ENCODE assay signal across 1 cellular context in genomic region chr18:49479381-49480137, GRCh38.
TF ChIP-seq lines count a peak whose summit lies in the region.

No MANE protein-coding gene starts in this region.

TF ChIP-seq in K562, 482 proteins besides CTCF, POLR2A, EP300 and RAD21:
- TF ChIP-seq CBFA2T3 (IDR thresholded peaks at IDR 0.05) (peak; percentile 59; the same call in 1 of the 2 replicates), ZEB2 (IDR thresholded peaks at IDR 0.05) (peak; percentile 51; the same call in 1 of the 2 replicates), ARID1B (IDR thresholded peaks at IDR 0.05) (peak; percentile 68), HDAC3 (IDR thresholded peaks at IDR 0.05; ENCODE audit: borderline replicate concordance, partially characterized antibody) (no peak), RCOR1 (IDR thresholded peaks at IDR 0.05; ENCODE audit: borderline replicate concordance in 1 of 2, low read depth in 2 of 2, low read length in 2 of 2) (peak in 1 of 2 experiments; percentile 80; a peak in 2 of 4 replicates), ETV5 (CRISPR knock-in tag; IDR thresholded peaks at IDR 0.05; ENCODE audit: low read depth) (no peak), NFE2 (IDR thresholded peaks at IDR 0.05; ENCODE audit: low read depth) (peak; percentile 61), ZNF449 (CRISPR knock-in tag; IDR thresholded peaks at IDR 0.05) (no peak), ZNF395 (CRISPR knock-in tag; IDR thresholded peaks at IDR 0.05) (no peak), SIN3A (IDR thresholded peaks at IDR 0.05; ENCODE audit: borderline replicate concordance in 2 of 2, control insufficient read depth in 1 of 2, low read depth in 2 of 2, low read length in 2 of 2) (no peak), EGR1 (conservative IDR thresholded peaks at IDR 0.05) (peak; percentile 54), JUND (IDR thresholded peaks at IDR 0.05; ENCODE audit: borderline replicate concordance, low read depth, low read length) (peak; percentile 56; the same call in 1 of the 2 replicates), JUND (tag; IDR thresholded peaks at IDR 0.05; ENCODE audit: borderline replicate concordance, low read depth, low read length) (peak; percentile 55; the same call in 1 of the 3 replicates), ZBTB1 (CRISPR knock-in tag; IDR thresholded peaks at IDR 0.05; ENCODE audit: borderline replicate concordance, low read depth) (no peak), C11orf30 (IDR thresholded peaks at IDR 0.05; ENCODE audit: low read depth) (peak; percentile 92), HDAC2 (IDR thresholded peaks at IDR 0.05) (0 out of 2 replicates have a peak, but pooled peaks have one; percentile 24), STAT5A (IDR thresholded peaks at IDR 0.05; ENCODE audit: borderline replicate concordance, low read length) (no peak), MAFK (IDR thresholded peaks at IDR 0.05; ENCODE audit: low read length) (peak; percentile 82), ZNF316 (IDR thresholded peaks at IDR 0.05) (peak; percentile 97), CBX8 (IDR thresholded peaks at IDR 0.05; ENCODE audit: borderline replicate concordance, extremely low read depth, low read depth, low read length, poor library complexity, severe bottlenecking) (no peak), DPF2 (IDR thresholded peaks at IDR 0.05) (peak; percentile 73), SOX6 (IDR thresholded peaks at IDR 0.05) (peak; percentile 76), CREM (IDR thresholded peaks at IDR 0.05; ENCODE audit: low read depth) (0 out of 2 replicates have a peak, but pooled peaks have one; percentile 18), ATF1 (CRISPR knock-in tag; IDR thresholded peaks at IDR 0.05) (no peak), ATF1 (tag; IDR thresholded peaks at IDR 0.05) (peak; percentile 49), ASH1L (IDR thresholded peaks at IDR 0.05; ENCODE audit: borderline replicate concordance, low read depth, partially characterized antibody) (no peak), MAFF (IDR thresholded peaks at IDR 0.05; ENCODE audit: low read length) (peak; percentile 76; the same call in 1 of the 2 replicates), TFE3 (CRISPR knock-in tag; IDR thresholded peaks at IDR 0.05) (no peak), BCOR (IDR thresholded peaks at IDR 0.05) (0 out of 2 replicates have a peak, but pooled peaks have one; percentile 23), SMARCE1 (IDR thresholded peaks at IDR 0.05) (peak; percentile 21; the same call in 1 of the 2 replicates), SMAD3 (CRISPR knock-in tag; conservative IDR thresholded peaks at IDR 0.05) (0 out of 2 replicates have a peak, but pooled peaks have one; percentile 17), NR2F6 (CRISPR knock-in tag; IDR thresholded peaks at IDR 0.05) (no peak), ATF3 (IDR thresholded peaks at IDR 0.05) (peak; percentile 78), ATF3 (CRISPR knock-in tag; conservative IDR thresholded peaks at IDR 0.05) (no peak), RNF219 (CRISPR knock-in tag; IDR thresholded peaks at IDR 0.05) (no peak), ATF7 (IDR thresholded peaks at IDR 0.05) (peak; percentile 49; the same call in 1 of the 2 replicates), JUN (IDR thresholded peaks at IDR 0.05; ENCODE audit: borderline replicate concordance, low read depth, low read length) (no peak), JUN (CRISPR knock-in tag; IDR thresholded peaks at IDR 0.05; ENCODE audit: borderline replicate concordance) (no peak), ZNF589 (CRISPR knock-in tag; IDR thresholded peaks at IDR 0.05; ENCODE audit: low read depth) (no peak), ZNF444 (CRISPR knock-in tag; IDR thresholded peaks at IDR 0.05) (no peak), ZNF592 (IDR thresholded peaks at IDR 0.05) (0 out of 2 replicates have a peak, but pooled peaks have one; percentile 45), MAFG (tag; conservative IDR thresholded peaks at IDR 0.05) (peak; percentile 79), ZNF830 (CRISPR knock-in tag; IDR thresholded peaks at IDR 0.05) (no peak), HDAC1 (IDR thresholded peaks at IDR 0.05) (peak in 1 of 2 experiments; percentile 39; a peak in 1 of 4 replicates), CTBP1 (IDR thresholded peaks at IDR 0.05; ENCODE audit: borderline replicate concordance) (peak; percentile 83), ZNF12 (CRISPR knock-in tag; IDR thresholded peaks at IDR 0.05) (no peak), TCF3 (CRISPR knock-in tag; IDR thresholded peaks at IDR 0.05) (peak; percentile 41; the same call in 1 of the 2 replicates), IRF2 (CRISPR knock-in tag; IDR thresholded peaks at IDR 0.05) (no peak), DIDO1 (tag; IDR thresholded peaks at IDR 0.05; ENCODE audit: low read depth) (no peak)
TF ChIP-seq in K562: peak in this region for 26.
